In the genomic region with DNA sequence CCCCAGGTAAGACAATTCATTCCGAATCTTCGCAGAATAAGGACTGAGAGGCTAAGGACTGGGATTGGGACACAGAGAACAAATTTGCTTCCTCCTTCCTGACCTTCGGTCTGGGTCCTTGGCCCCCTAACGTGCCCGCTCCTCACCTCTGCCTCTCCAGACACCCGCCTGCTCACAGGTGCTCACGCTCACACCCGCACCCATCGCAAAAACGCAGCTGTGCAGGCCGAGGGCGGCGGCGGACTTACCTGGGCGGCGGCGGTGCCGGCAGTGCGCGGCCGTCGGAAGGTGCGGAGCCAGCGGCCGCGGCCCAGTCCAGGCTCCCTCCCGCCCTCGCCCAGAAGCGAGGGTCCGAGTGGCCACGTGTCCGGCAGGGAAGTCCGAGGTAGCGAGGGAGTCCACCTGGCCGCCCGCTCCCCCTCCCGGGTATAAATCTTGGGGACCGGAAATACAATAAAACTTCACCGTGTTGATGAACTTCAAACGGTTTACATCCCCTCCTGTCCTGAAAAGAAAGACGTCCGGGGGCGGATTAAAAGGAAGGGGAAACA, we compare ENCODE assay signal across 1 cellular context.
TF ChIP-seq lines count a peak whose summit lies in the region.

No MANE protein-coding gene starts in this region.

TF ChIP-seq in GM23338, 12 proteins besides CTCF, POLR2A, EP300 and RAD21 (continued from another document):
- TF ChIP-seq ZNF462 (CRISPR knock-in tag; IDR thresholded peaks at IDR 0.05): no peak
